In genomic region chr18:78621141-78621540, GRCh38 we compare ENCODE assay signal across 19 cellular contexts.
DNase-seq lines count a peak whose midpoint lies in the region; ATAC-seq and TF ChIP-seq lines count a peak whose summit lies in the region.
"Had no signal": no experiment of that assay in that cellular context is flagged by ENCODE, and none has a peak within 500 bp of the region (broad histone marks: within the 10 kb centered on the region; RNA-seq: fewer than 3 reads in every experiment).

No MANE protein-coding gene starts in this region.

- ATAC-seq in activated CD8-positive, alpha-beta memory T cell treated with anti-CD3 and anti-CD28 coated beads, Interleukin-2, amount 10 ng/mL, durations not matched to agents 7 days and 5 days, result no peak
- no peak for ATAC-seq in left lobe of liver
- ATAC-seq: A549; CD8-positive, alpha-beta T cell had no signal

- H3K9me3 Mint-ChIP-seq in activated CD8-positive, alpha-beta memory T cell treated with anti-CD3 and anti-CD28 coated beads, Interleukin-2, amount 10 ng/mL, durations not matched to agents 7 days and 5 days (ENCODE audit: low read depth), result peaks cover 5% of the 10 kb centered on the region
- H3K9me3 Mint-ChIP-seq in activated CD4-positive, alpha-beta T cell treated with anti-CD3 and anti-CD28 coated beads, Interleukin-2, amount 10 ng/mL, durations not matched to agents 7 days and 5 days, result peaks cover 11% of the 10 kb centered on the region

- TF ChIP-seq CTCF in WERI-Rb-1 (IDR thresholded peaks at IDR 0.05; ENCODE audit: low read depth, low read length), result no peak

- DNase-seq in activated CD8-positive, alpha-beta memory T cell treated with anti-CD3 and anti-CD28 coated beads, Interleukin-2, amount 50 U/mL, for 48 hours, result peak; percentile 23
- DNase-seq in activated CD8-positive, alpha-beta memory T cell treated with anti-CD3 and anti-CD28 coated beads, Interleukin-2, amount 10 ng/mL, durations not matched to agents 7 days and 5 days, result no peak
- DNase-seq in WERI-Rb-1 (peak; percentile 6), left lobe of liver (ENCODE audit: low spot score) (peak; percentile 33), mesenteric fat pad (ENCODE audit: low spot score) (peak; percentile 69), NCI-H2196 treated with DMSO at 0.1 percent for 48 hours (lab: John Stamatoyannopoulos, UW; ENCODE audit: unreplicated experiment) (no peak)
- no peak for DNase-seq in activated CD4-positive, alpha-beta T cell treated with anti-CD3 and anti-CD28 coated beads, Interleukin-2, amount 10 ng/mL, durations not matched to agents 7 days and 5 days
- DNase-seq: AML-193; Caco-2; Calu3; CD4-positive, alpha-beta T cell; CD8-positive, alpha-beta T cell; DMS79 treated with DMSO at 0.1 percent for 48 hours; GF-D8 had no signal

- peaks cover 4% of the 10 kb centered on the region for H3K27me3 Mint-ChIP-seq in activated CD8-positive, alpha-beta memory T cell treated with anti-CD3 and anti-CD28 coated beads, Interleukin-2, amount 10 ng/mL, durations not matched to agents 7 days and 5 days
- no peaks in the 10 kb centered on the region for H3K27me3 Mint-ChIP-seq in activated CD4-positive, alpha-beta T cell treated with anti-CD3 and anti-CD28 coated beads, Interleukin-2, amount 10 ng/mL, durations not matched to agents 7 days and 5 days
- H3K27me3 Mint-ChIP-seq: B cell had no signal

- H3K4me3 ChIP-seq in WERI-Rb-1 (ENCODE audit: low read depth, low read length), result no peak overlapping the region
- H3K4me3 ChIP-seq: A549; BLaER1 treated with 17β-estradiol and CSF1 and Interleukin-3, amounts not matched to agents 10 nM and 100 nM had no signal

- no peak overlapping the region for H3K27ac ChIP-seq in WERI-Rb-1
- H3K27ac ChIP-seq: 22Rv1; A549; BLaER1 treated with 17β-estradiol and CSF1 and Interleukin-3, amounts not matched to agents 10 nM and 100 nM; C4-2B had no signal

- H3K36me3 Mint-ChIP-seq in activated CD8-positive, alpha-beta memory T cell treated with anti-CD3 and anti-CD28 coated beads, Interleukin-2, amount 10 ng/mL, durations not matched to agents 7 days and 5 days, result no peaks in the 10 kb centered on the region
- H3K36me3 Mint-ChIP-seq in activated CD4-positive, alpha-beta T cell treated with anti-CD3 and anti-CD28 coated beads, Interleukin-2, amount 10 ng/mL, durations not matched to agents 7 days and 5 days (ENCODE audit: low read depth), result no peaks in the 10 kb centered on the region
- H3K36me3 Mint-ChIP-seq: CD8-positive, alpha-beta T cell had no signal

- CTCF ChIA-PET in activated CD8-positive, alpha-beta memory T cell treated with anti-CD3 and anti-CD28 coated beads, Interleukin-2, amount 10 ng/mL, durations not matched to agents 7 days and 5 days (lab: Charles Lee), result no interaction called here
- CTCF ChIA-PET in activated CD4-positive, alpha-beta T cell treated with anti-CD3 and anti-CD28 coated beads, Interleukin-2, amount 10 ng/mL, durations not matched to agents 7 days and 5 days (lab: Charles Lee), result no interaction called here

- no peaks in the 10 kb centered on the region for H3K36me3 ChIP-seq in WERI-Rb-1
- H3K36me3 ChIP-seq: BLaER1 treated with 17β-estradiol and CSF1 and Interleukin-3, amounts not matched to agents 10 nM and 100 nM had no signal

- no peaks in the 10 kb centered on the region for H3K4me1 Mint-ChIP-seq in activated CD8-positive, alpha-beta memory T cell treated with anti-CD3 and anti-CD28 coated beads, Interleukin-2, amount 10 ng/mL, durations not matched to agents 7 days and 5 days
- no peaks in the 10 kb centered on the region for H3K4me1 Mint-ChIP-seq in activated CD4-positive, alpha-beta T cell treated with anti-CD3 and anti-CD28 coated beads, Interleukin-2, amount 10 ng/mL, durations not matched to agents 7 days and 5 days

- H3K27me3 ChIP-seq in WERI-Rb-1 (ENCODE audit: insufficient read depth, low read depth, severe bottlenecking), result no peaks in the 10 kb centered on the region

- H3K9me3 ChIP-seq in WERI-Rb-1 (ENCODE audit: severe bottlenecking), result peaks cover 5% of the 10 kb centered on the region
- H3K9me3 ChIP-seq: A549, Caco-2 had no signal

- no peak overlapping the region for H3K27ac Mint-ChIP-seq in activated CD8-positive, alpha-beta memory T cell treated with anti-CD3 and anti-CD28 coated beads, Interleukin-2, amount 10 ng/mL, durations not matched to agents 7 days and 5 days
- H3K27ac Mint-ChIP-seq in activated CD4-positive, alpha-beta T cell treated with anti-CD3 and anti-CD28 coated beads, Interleukin-2, amount 10 ng/mL, durations not matched to agents 7 days and 5 days, result no peak overlapping the region
- H3K27ac Mint-ChIP-seq: B cell; CD4-positive, alpha-beta T cell; CD8-positive, alpha-beta T cell had no signal

- no peak overlapping the region for H3K4me3 Mint-ChIP-seq in activated CD8-positive, alpha-beta memory T cell treated with anti-CD3 and anti-CD28 coated beads, Interleukin-2, amount 10 ng/mL, durations not matched to agents 7 days and 5 days
- no peak overlapping the region for H3K4me3 Mint-ChIP-seq in activated CD4-positive, alpha-beta T cell treated with anti-CD3 and anti-CD28 coated beads, Interleukin-2, amount 10 ng/mL, durations not matched to agents 7 days and 5 days
- H3K4me3 Mint-ChIP-seq: B cell; CD4-positive, alpha-beta T cell; CD8-positive, alpha-beta T cell had no signal

- POLR2A ChIA-PET in activated CD4-positive, alpha-beta T cell treated with anti-CD3 and anti-CD28 coated beads, Interleukin-2, amount 10 ng/mL, durations not matched to agents 7 days and 5 days (lab: Charles Lee), result no interaction called here

Comparison
In these comparisons a context has a peak if more than half of its experiments do, and no peak if none do; other contexts are left out.
1. DNase-seq: peak in activated CD8-positive, alpha-beta memory T cell treated with anti-CD3 and anti-CD28 coated beads, Interleukin-2, amount 50 U/mL, for 48 hours (single experiment), WERI-Rb-1 (single experiment), left lobe of liver (single experiment) and mesenteric fat pad (single experiment); none in activated CD8-positive, alpha-beta memory T cell treated with anti-CD3 and anti-CD28 coated beads, Interleukin-2, amount 10 ng/mL, durations not matched to agents 7 days and 5 days (single experiment), NCI-H2196 treated with DMSO at 0.1 percent for 48 hours (single experiment) and activated CD4-positive, alpha-beta T cell treated with anti-CD3 and anti-CD28 coated beads, Interleukin-2, amount 10 ng/mL, durations not matched to agents 7 days and 5 days (single experiment).